11 cellular contexts compared by ENCODE assay signal in genomic region chr2:100603414-100603813, GRCh38.
"Had no signal": no experiment of that assay in that cellular context is flagged by ENCODE, and none has a peak within 500 bp of the region (broad histone marks: within the 10 kb centered on the region; RNA-seq: fewer than 3 reads in every experiment).

No MANE protein-coding gene starts in this region.

- H3K4me3 ChIP-seq: SK-N-MC, upper lobe of left lung had no signal

- H3K27me3 ChIP-seq: upper lobe of left lung had no signal

- H3K27ac ChIP-seq: epithelial cell of prostate, parathyroid adenoma, SK-N-MC, upper lobe of left lung had no signal

- H3K36me3 ChIP-seq: upper lobe of left lung had no signal

- H3K9me3 ChIP-seq: upper lobe of left lung had no signal

- H3K4me1 ChIP-seq: parathyroid adenoma, upper lobe of left lung had no signal

- H3K9ac ChIP-seq: parathyroid adenoma had no signal

- DNase-seq: activated CD4-positive, alpha-beta T cell treated with anti-CD3 and anti-CD28 coated beads for 4 hours; activated CD8-positive, alpha-beta memory T cell treated with anti-CD3 and anti-CD28 coated beads, Interleukin-2, amount 50 U/mL, for 48 hours; activated CD8-positive, alpha-beta T cell treated with anti-CD3 and anti-CD28 coated beads, Interleukin-2, amount 10 ng/mL, durations not matched to agents 7 days and 5 days; central memory CD4-positive, alpha-beta T cell; effector memory CD8-positive, alpha-beta T cell; left colon; upper lobe of left lung had no signal

- ATAC-seq: activated CD8-positive, alpha-beta T cell treated with anti-CD3 and anti-CD28 coated beads, Interleukin-2, amount 10 ng/mL, durations not matched to agents 7 days and 5 days; effector memory CD8-positive, alpha-beta T cell; left colon; stimulated activated memory B cell treated with anti-CD40 and anti-IgM and Interleukin-4, amounts not matched to agents 10 μg/mL and 1 μg/mL and 100 μg/mL, for 72 hours had no signal
